ENCODE assay signal across 19 cellular contexts in the genomic region with DNA sequence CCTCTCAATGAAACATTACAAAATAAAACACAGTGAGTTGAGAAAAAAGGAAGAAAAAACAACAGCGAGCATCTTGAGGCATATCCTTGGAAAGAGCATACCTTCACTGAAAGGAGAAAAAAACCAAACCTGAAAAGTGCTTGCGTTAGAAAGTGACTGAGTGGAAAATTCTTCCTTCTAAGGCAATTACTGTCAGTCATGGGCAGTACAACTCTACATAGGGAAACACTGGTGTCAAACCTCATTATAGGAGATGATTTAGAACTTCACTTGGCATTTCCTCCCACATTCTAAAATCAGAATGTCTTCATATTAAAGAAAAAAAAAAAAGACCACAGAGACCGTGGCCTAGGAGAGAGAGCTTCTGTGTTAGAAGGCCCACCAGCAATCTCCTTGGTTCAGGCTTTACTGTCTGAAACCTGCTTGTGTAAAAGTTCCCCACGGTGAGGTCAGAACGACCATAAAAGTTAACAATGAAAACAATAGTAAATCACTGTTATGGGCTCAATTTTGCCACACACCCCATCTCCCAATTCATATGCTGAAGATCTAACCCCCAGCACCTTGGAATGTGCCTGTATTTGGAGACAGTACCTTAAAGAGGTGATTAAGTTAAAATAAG.
DNase-seq lines count a peak whose midpoint lies in the region; ATAC-seq and TF ChIP-seq lines count a peak whose summit lies in the region.
"Had no signal": no experiment of that assay in that cellular context is flagged by ENCODE, and none has a peak within 500 bp of the region (broad histone marks: within the 10 kb centered on the region; RNA-seq: fewer than 3 reads in every experiment).

No MANE protein-coding gene starts in this region.

- no peaks in the 10 kb centered on the region for H3K79me1 ChIP-seq in mesenchymal stem cell (replicated peaks; ENCODE audit: low read length, poor library complexity, severe bottlenecking)

- CTCF ChIA-PET in HEK293T (lab: Yijun Ruan, JAX): no interaction called here
- CTCF ChIA-PET in CD4-positive, alpha-beta memory T cell (lab: Charles Lee; ENCODE audit: partially characterized antibody): no interaction called here

- no peak overlapping the region for H3K27ac ChIP-seq in BLaER1 treated with 17β-estradiol and CSF1 and Interleukin-3, amounts not matched to agents 10 nM and 100 nM
- no peak overlapping the region for H3K27ac ChIP-seq in CD4-positive, alpha-beta memory T cell (ENCODE audit: low read depth, low read length)
- no peak overlapping the region for H3K27ac ChIP-seq in mesenchymal stem cell (ENCODE audit: low read length, poor library complexity, severe bottlenecking)

- no peak overlapping the region for H3K18ac ChIP-seq in mesenchymal stem cell (ENCODE audit: low read depth in 1 of 2, low read length in 2 of 2)

- peaks cover 16% of the 10 kb centered on the region for H3K4me1 Mint-ChIP-seq in nephron progenitor cell
- peaks cover 7% of the 10 kb centered on the region for H3K4me1 Mint-ChIP-seq in stimulated activated effector memory CD8-positive, alpha-beta T cell treated with anti-CD3 and anti-CD28 coated beads, Interleukin-12 subunit alpha, Interleukin-12 subunit beta, amount 100 ng/mL, for 72 hours
- H3K4me1 Mint-ChIP-seq in CD4-positive, alpha-beta memory T cell: peaks cover 0 to 2% (median 0%) of the 10 kb centered on the region in 4 donors
- H3K4me1 Mint-ChIP-seq: CD14-positive monocyte; CD4-positive, CD25-positive, alpha-beta regulatory T cell had no signal

- POLR2A ChIA-PET in HEK293T (lab: Yijun Ruan, JAX): no interaction called here
- POLR2A ChIA-PET in CD4-positive, alpha-beta memory T cell (lab: Charles Lee; ENCODE audit: partially characterized antibody): no interaction called here

- peaks cover 0 to 8% (median 0%) of the 10 kb centered on the region in 11 experiments; a peak in 2 of 22 replicates for H3K9me3 ChIP-seq in BLaER1 treated with 17β-estradiol and CSF1 and Interleukin-3, amounts not matched to agents 10 nM and 100 nM (replicated peaks in 1 of 11)
- no peaks in the 10 kb centered on the region for H3K9me3 ChIP-seq in CD4-positive, alpha-beta memory T cell (ENCODE audit: control insufficient read depth in 1 of 2, low read length in 2 of 2)
- H3K9me3 ChIP-seq in mesenchymal stem cell (ENCODE audit: control insufficient read depth, low read length): peaks cover 4% of the 10 kb centered on the region
- H3K9me3 ChIP-seq: BE2C, Caco-2 had no signal

- WGBS in mesenchymal stem cell: 80% methylated on average over 4 of the region's 5 CpGs

- peak overlapping the region; percentile 36 for H3K27ac Mint-ChIP-seq in nephron progenitor cell
- H3K27ac Mint-ChIP-seq in stimulated activated effector memory CD8-positive, alpha-beta T cell treated with anti-CD3 and anti-CD28 coated beads, Interleukin-12 subunit alpha, Interleukin-12 subunit beta, amount 100 ng/mL, for 72 hours: peak overlapping the region; percentile 26
- H3K27ac Mint-ChIP-seq in CD4-positive, alpha-beta memory T cell: no peak overlapping the region
- H3K27ac Mint-ChIP-seq: CD14-positive monocyte; CD4-positive, CD25-positive, alpha-beta regulatory T cell; CD8-positive, alpha-beta T cell had no signal

- no peak overlapping the region for H3K4ac ChIP-seq in mesenchymal stem cell (ENCODE audit: low read depth in 1 of 2, low read length in 2 of 2)

- no peak for TF ChIP-seq CTCF in nephron progenitor cell (IDR thresholded peaks at IDR 0.05)

- H2BK15ac ChIP-seq in mesenchymal stem cell (ENCODE audit: low read depth, poor library complexity, severe bottlenecking): no peak overlapping the region

- intact Hi-C loops in CD4-positive, alpha-beta memory T cell (cut with micrococcal nuclease): no loop called here

- no peak overlapping the region for H3K4me3 ChIP-seq in BLaER1 treated with 17β-estradiol and CSF1 and Interleukin-3, amounts not matched to agents 10 nM and 100 nM
- no peak overlapping the region for H3K4me3 ChIP-seq in CD4-positive, alpha-beta memory T cell (ENCODE audit: low read length in 2 of 2)
- no peak overlapping the region for H3K4me3 ChIP-seq in mesenchymal stem cell (ENCODE audit: insufficient read depth in 1 of 2, low read depth in 1 of 2, low read length in 2 of 2)

- H3K27me3 ChIP-seq in BLaER1 treated with 17β-estradiol and CSF1 and Interleukin-3, amounts not matched to agents 10 nM and 100 nM: no peaks in the 10 kb centered on the region
- no peaks in the 10 kb centered on the region for H3K27me3 ChIP-seq in CD4-positive, alpha-beta memory T cell (ENCODE audit: insufficient read depth, low read length)
- H3K27me3 ChIP-seq in mesenchymal stem cell (ENCODE audit: control insufficient read depth in 1 of 2, insufficient read depth in 1 of 2, low read length in 2 of 2): peaks cover 6 to 14% of the 10 kb centered on the region in 2 experiments
- H3K27me3 ChIP-seq: BE2C had no signal

- no peak overlapping the region for H3K14ac ChIP-seq in mesenchymal stem cell (ENCODE audit: low read length in 2 of 2)

- H3K36me3 ChIP-seq in BLaER1 treated with 17β-estradiol and CSF1 and Interleukin-3, amounts not matched to agents 10 nM and 100 nM: no peaks in the 10 kb centered on the region
- H3K36me3 ChIP-seq in CD4-positive, alpha-beta memory T cell (ENCODE audit: insufficient read depth, low read length): no peaks in the 10 kb centered on the region
- no peaks in the 10 kb centered on the region for H3K36me3 ChIP-seq in mesenchymal stem cell (ENCODE audit: control insufficient read depth in 1 of 2, insufficient read depth in 2 of 2, low read depth in 1 of 2, low read length in 2 of 2)
- H3K36me3 ChIP-seq: BE2C had no signal

- H3K9ac ChIP-seq in BLaER1 treated with 17β-estradiol and CSF1 and Interleukin-3, amounts not matched to agents 10 nM and 100 nM: no peak overlapping the region
- H3K9ac ChIP-seq in mesenchymal stem cell (ENCODE audit: low read length): no peak overlapping the region

- no peak overlapping the region for H4K91ac ChIP-seq in mesenchymal stem cell (ENCODE audit: low read length)

- peaks cover 14% of the 10 kb centered on the region for H3K36me3 Mint-ChIP-seq in nephron progenitor cell (ENCODE audit: low read depth)
- no peaks in the 10 kb centered on the region for H3K36me3 Mint-ChIP-seq in stimulated activated effector memory CD8-positive, alpha-beta T cell treated with anti-CD3 and anti-CD28 coated beads, Interleukin-12 subunit alpha, Interleukin-12 subunit beta, amount 100 ng/mL, for 72 hours
- no peaks in the 10 kb centered on the region for H3K36me3 Mint-ChIP-seq in CD4-positive, alpha-beta memory T cell
- H3K36me3 Mint-ChIP-seq: CD14-positive monocyte; CD8-positive, alpha-beta T cell had no signal

- H3K4me1 ChIP-seq in BLaER1 treated with 17β-estradiol and CSF1 and Interleukin-3, amounts not matched to agents 10 nM and 100 nM: peaks cover 0 to 14% (median 8%) of the 10 kb centered on the region in 10 experiments; a peak in 9 of 20 replicates
- H3K4me1 ChIP-seq in CD4-positive, alpha-beta memory T cell (ENCODE audit: insufficient read depth, low read length): no peaks in the 10 kb centered on the region
- no peaks in the 10 kb centered on the region for H3K4me1 ChIP-seq in mesenchymal stem cell (ENCODE audit: control insufficient read depth, insufficient read depth, low read depth, low read length)
- H3K4me1 ChIP-seq: BE2C, Caco-2 had no signal

- no peak overlapping the region for H4K8ac ChIP-seq in mesenchymal stem cell (ENCODE audit: low read length)

- H3K23ac ChIP-seq in mesenchymal stem cell (ENCODE audit: low read length in 2 of 2): no peak overlapping the region

- DNase-seq in HEK293T (ENCODE audit: extremely low spot score) (peak; percentile 24), nephron progenitor cell (no peak), NCI-H1930 (lab: John Stamatoyannopoulos, UW) (no peak), mesenchymal stem cell (no peak), glomerular visceral epithelial cell (ENCODE audit: extremely low spot score) (no peak)
- no peak for DNase-seq in stimulated activated effector memory CD8-positive, alpha-beta T cell treated with anti-CD3 and anti-CD28 coated beads, Interleukin-12 subunit alpha, Interleukin-12 subunit beta, amount 100 ng/mL, for 72 hours (ENCODE audit: low spot score in 2 of 2)
- no peak for DNase-seq in CD4-positive, alpha-beta memory T cell
- DNase-seq: 8988T; ACHN; BE2C; C1 segment of cervical spinal cord; Caco-2; Calu3; CD4-positive, CD25-positive, alpha-beta regulatory T cell; CD8-positive, alpha-beta T cell; DMS79 treated with DMSO at 0.1 percent for 48 hours; GF-D8 had no signal

- H2BK120ac ChIP-seq in mesenchymal stem cell (ENCODE audit: low read depth, low read length): no peak overlapping the region

- no peak overlapping the region for H2BK5ac ChIP-seq in mesenchymal stem cell (ENCODE audit: low read depth, low read length, poor library complexity, severe bottlenecking)

- H4K20me1 ChIP-seq in BLaER1 treated with 17β-estradiol and CSF1 and Interleukin-3, amounts not matched to agents 10 nM and 100 nM: no peaks in the 10 kb centered on the region

- peaks cover 32% of the 10 kb centered on the region for H3K9me3 Mint-ChIP-seq in nephron progenitor cell
- H3K9me3 Mint-ChIP-seq in stimulated activated effector memory CD8-positive, alpha-beta T cell treated with anti-CD3 and anti-CD28 coated beads, Interleukin-12 subunit alpha, Interleukin-12 subunit beta, amount 100 ng/mL, for 72 hours: no peaks in the 10 kb centered on the region
- H3K9me3 Mint-ChIP-seq in CD4-positive, alpha-beta memory T cell: peaks cover 0 to 24% (median 9%) of the 10 kb centered on the region in 8 donors
- H3K9me3 Mint-ChIP-seq: CD8-positive, alpha-beta T cell had no signal

- peaks cover 5% of the 10 kb centered on the region for H3K27me3 Mint-ChIP-seq in nephron progenitor cell (ENCODE audit: low read depth, poor library complexity)
- H3K27me3 Mint-ChIP-seq in CD4-positive, alpha-beta memory T cell: peaks cover 19 to 24% of the 10 kb centered on the region in 2 donors

- no peak for ATAC-seq in stimulated activated effector memory CD8-positive, alpha-beta T cell treated with anti-CD3 and anti-CD28 coated beads, Interleukin-12 subunit alpha, Interleukin-12 subunit beta, amount 100 ng/mL, for 72 hours
- ATAC-seq: CD8-positive, alpha-beta T cell had no signal

- H3K4me3 Mint-ChIP-seq in nephron progenitor cell: no peak overlapping the region
- H3K4me3 Mint-ChIP-seq in stimulated activated effector memory CD8-positive, alpha-beta T cell treated with anti-CD3 and anti-CD28 coated beads, Interleukin-12 subunit alpha, Interleukin-12 subunit beta, amount 100 ng/mL, for 72 hours: no peak overlapping the region
- H3K4me3 Mint-ChIP-seq in CD4-positive, alpha-beta memory T cell: no peak overlapping the region
- H3K4me3 Mint-ChIP-seq: CD14-positive monocyte; CD4-positive, CD25-positive, alpha-beta regulatory T cell; CD8-positive, alpha-beta T cell had no signal

- H2AFZ ChIP-seq in mesenchymal stem cell (ENCODE audit: low read depth, low read length): no peak overlapping the region

- H2BK12ac ChIP-seq in mesenchymal stem cell (ENCODE audit: low read length in 2 of 2): no peak overlapping the region

- H3K4me2 ChIP-seq in BLaER1 treated with 17β-estradiol and CSF1 and Interleukin-3, amounts not matched to agents 10 nM and 100 nM: peak overlapping the region in 6 of 11 experiments; percentile 14 to 47 (median 37); a peak in 10 of 22 replicates
- H3K4me2 ChIP-seq in mesenchymal stem cell (ENCODE audit: low read length, poor library complexity, severe bottlenecking): no peak overlapping the region

- H2AK5ac ChIP-seq in mesenchymal stem cell (ENCODE audit: low read length, severe bottlenecking): no peak overlapping the region

TF ChIP-seq in HEK293T, 16 proteins besides CTCF, POLR2A, EP300 and RAD21 (continues in another document):
- peak; percentile 76 for TF ChIP-seq ZNF384 (IDR thresholded peaks at IDR 0.05)

Comparison
In these comparisons a context has a peak if more than half of its experiments do, and no peak if none do; other contexts are left out.
1. H3K27ac Mint-ChIP-seq: peak in nephron progenitor cell (single experiment) and stimulated activated effector memory CD8-positive, alpha-beta T cell treated with anti-CD3 and anti-CD28 coated beads, Interleukin-12 subunit alpha, Interleukin-12 subunit beta, amount 100 ng/mL, for 72 hours (single experiment); none in CD4-positive, alpha-beta memory T cell (0 of 7).